Comparison of ENCODE assay signal across 12 cellular contexts in the genomic region with DNA sequence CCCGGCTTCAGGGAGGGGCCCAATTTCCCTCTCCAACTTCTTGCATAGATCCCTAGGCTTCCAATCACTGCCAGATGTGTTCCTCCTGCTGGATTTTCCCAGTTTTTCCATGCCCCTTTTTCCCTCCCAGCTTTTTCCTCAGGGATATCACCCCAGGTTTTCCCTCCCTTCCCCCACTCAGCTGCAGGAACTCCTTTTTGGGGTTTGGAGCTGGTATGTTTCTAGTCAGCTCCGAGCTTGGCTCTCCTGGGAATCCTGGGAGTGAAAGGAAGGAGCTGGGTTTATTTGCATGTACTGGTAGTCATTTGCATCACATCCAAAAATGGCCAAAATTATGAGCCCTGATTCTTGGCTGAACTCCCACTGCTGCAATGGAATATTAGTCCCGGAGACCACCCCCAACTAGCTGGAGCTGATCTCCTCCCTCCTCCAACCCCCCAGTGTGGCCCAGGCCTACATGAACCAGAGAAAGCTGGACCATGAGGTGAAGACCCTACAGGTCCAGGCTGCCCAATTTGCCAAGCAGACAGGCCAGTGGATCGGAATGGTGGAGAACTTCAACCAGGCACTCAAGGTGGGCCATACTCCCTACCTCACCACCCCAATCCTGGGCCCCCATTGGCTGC. TPM values are rescaled to one million over a fixed set of nuclear protein-coding genes. Genes with fewer than 3 reads are reported as not detected.
A peak's percentile ranks its signal among the peaks of the same experiment; 100 is the strongest.
DNase-seq lines count a peak whose midpoint lies in the region; ATAC-seq and TF ChIP-seq lines count a peak whose summit lies in the region.
"Had no signal": no experiment of that assay in that cellular context is flagged by ENCODE, and none has a peak within 500 bp of the region (broad histone marks: within the 10 kb centered on the region; RNA-seq: fewer than 3 reads in every experiment).

No MANE protein-coding gene starts in this region.

- POLR2A ChIA-PET in RWPE1 (lab: Yijun Ruan, JAX; ENCODE audit: low non-redundant PET) = no interaction called here

- peaks cover 24% of the 10 kb centered on the region for H3K4me1 Mint-ChIP-seq in activated T-helper 2 cell treated with anti-CD3 and anti-CD28 coated beads, Interferon-gamma antibody, Interleukin-2, Interleukin-4, amounts not matched to agents 10 μg/mL and 5 μg/mL and 100 μg/mL, durations not matched to agents 14 hours and 24 hours and 36 hours (ENCODE audit: low read depth)

- no peak overlapping the region for H3K27ac Mint-ChIP-seq in activated T-helper 2 cell treated with anti-CD3 and anti-CD28 coated beads, Interferon-gamma antibody, Interleukin-2, Interleukin-4, amounts not matched to agents 10 μg/mL and 5 μg/mL and 100 μg/mL, durations not matched to agents 14 hours and 24 hours and 36 hours

- H3K27ac ChIP-seq in GM23248 = 0 out of 2 replicates have a peak overlapping the region, but pooled peaks have one; percentile 90
- peak overlapping the region; percentile 99 for H3K27ac ChIP-seq in RWPE1
- H3K27ac ChIP-seq in gastrocnemius medialis = peak overlapping the region; percentile 95 to 100 (median 99)

- intact Hi-C loops in gastrocnemius medialis (cut with DNase I; ENCODE audit: low total_unique reads) = loop anchor here (5.0 to 10.0 kb wide), 2 partner anchors 504 to 546 kb away; partner anchors contain the start of genes COQ10A, NABP2 and RNF41
- intact Hi-C loops in activated T-helper 2 cell treated with anti-CD3 and anti-CD28 coated beads, Interferon-gamma antibody, Interleukin-2, Interleukin-4, amounts not matched to agents 10 μg/mL and 5 μg/mL and 100 μg/mL, durations not matched to agents 14 hours and 24 hours and 36 hours (cut with micrococcal nuclease) = no loop called here

- no peaks in the 10 kb centered on the region for H3K27me3 ChIP-seq in GM23248 (replicated peaks; ENCODE audit: insufficient read depth)
- H3K27me3 ChIP-seq in gastrocnemius medialis = no peaks in the 10 kb centered on the region

- H3K9me2 ChIP-seq in GM23248 (ENCODE audit: insufficient read depth) = no peaks in the 10 kb centered on the region

- in situ Hi-C loops in GM23248 (cut with MboI) (no loop called here), gastrocnemius medialis (cut with MboI; ENCODE audit: low sequenced_read_pairs in 4 of 4) (loop anchor here in 2 of 4 donors (5.0 to 25.0 kb wide), 2 partner anchors 41 to 1731 kb away; partner anchors contain the start of gene HOXC10 (in 1 of the 2))

- no peak for TF ChIP-seq POLR2A in gastrocnemius medialis (IDR thresholded peaks at IDR 0.05)

- H3K9me3 Mint-ChIP-seq in activated T-helper 2 cell treated with anti-CD3 and anti-CD28 coated beads, Interferon-gamma antibody, Interleukin-2, Interleukin-4, amounts not matched to agents 10 μg/mL and 5 μg/mL and 100 μg/mL, durations not matched to agents 14 hours and 24 hours and 36 hours = no peaks in the 10 kb centered on the region
- H3K9me3 Mint-ChIP-seq: activated B cell treated with CpG ODN at 0.5 μM for 24 hours, mesothelial cell of epicardium had no signal

- H3K4me3 ChIP-seq in GM23248 = peak overlapping the region; percentile 85; the same call in 1 of the 2 replicates
- H3K4me3 ChIP-seq in gastrocnemius medialis = no peak overlapping the region

- 0 out of 2 replicates have a peak, but pooled peaks cover 4% of the 10 kb centered on the region for H3K79me2 ChIP-seq in GM23248 (ENCODE audit: insufficient read depth)

- H3K36me3 ChIP-seq in GM23248 (ENCODE audit: low read depth) (peaks cover 6% of the 10 kb centered on the region; the same call in 1 of the 2 replicates), gastrocnemius medialis (no peaks in the 10 kb centered on the region)

- no peak overlapping the region for H2AFZ ChIP-seq in GM23248

- CTCF ChIA-PET in RWPE1 (lab: Yijun Ruan, JAX) = interaction anchor here (0.6 to 1.3 kb wide), 2 partner anchors 37 to 44 kb away, joined by 3 to 4 read pairs; a partner anchor contains a TSS

- H3K9me3 ChIP-seq in GM23248 (ENCODE audit: low read depth) (no peaks in the 10 kb centered on the region), gastrocnemius medialis (no peaks in the 10 kb centered on the region)

- no peak overlapping the region for H3K9ac ChIP-seq in GM23248

- H3K36me3 Mint-ChIP-seq in activated T-helper 2 cell treated with anti-CD3 and anti-CD28 coated beads, Interferon-gamma antibody, Interleukin-2, Interleukin-4, amounts not matched to agents 10 μg/mL and 5 μg/mL and 100 μg/mL, durations not matched to agents 14 hours and 24 hours and 36 hours (ENCODE audit: low read depth) = no peaks in the 10 kb centered on the region
- H3K36me3 Mint-ChIP-seq: mesothelial cell of epicardium had no signal

- H3K27me3 Mint-ChIP-seq in activated T-helper 2 cell treated with anti-CD3 and anti-CD28 coated beads, Interferon-gamma antibody, Interleukin-2, Interleukin-4, amounts not matched to agents 10 μg/mL and 5 μg/mL and 100 μg/mL, durations not matched to agents 14 hours and 24 hours and 36 hours (ENCODE audit: low read depth) = no peaks in the 10 kb centered on the region

- H4K20me1 ChIP-seq in GM23248 (ENCODE audit: insufficient read depth) = no peaks in the 10 kb centered on the region

- H3K4me2 ChIP-seq in GM23248 (ENCODE audit: unreplicated experiment) = no peak overlapping the region

- TF ChIP-seq CTCF in RWPE1 (conservative IDR thresholded peaks at IDR 0.05; ENCODE audit: low read depth) = no peak
- no peak for TF ChIP-seq CTCF in gastrocnemius medialis (IDR thresholded peaks at IDR 0.05 in 4 of 5, conservative IDR thresholded peaks at IDR 0.05 in 1 of 5)

- WGBS in GM23248 (ENCODE audit: low coverage in 1 of 2, low lambda C conversion rate in 2 of 2, missing lambda C conversion rate in 2 of 2), 2 experiments = 41% methylated on average over 4 of the region's 4 CpGs

- H3F3A ChIP-seq in GM23248 (ENCODE audit: insufficient read depth) = peaks cover 77% of the 10 kb centered on the region

- DNase-seq in GM23248 (no peak), RWPE1 (ENCODE audit: low spot score) (no peak), fibroblast of peridontal ligament (ENCODE audit: extremely low read depth) (peak; percentile 82), gastrocnemius medialis (no peak), cerebellar cortex (ENCODE audit: low spot score) (no peak), NCI-H1694 (lab: John Stamatoyannopoulos, UW) (no peak)
- DNase-seq in stimulated activated naive CD8-positive, alpha-beta T cell treated with anti-CD3 and anti-CD28 coated beads, Interleukin-15, Interleukin-2, amounts not matched to agents 100 U/mL and 50 U/mL, for 24 hours = no peak
- DNase-seq in activated T-helper 2 cell treated with anti-CD3 and anti-CD28 coated beads, Interferon-gamma antibody, Interleukin-2, Interleukin-4, amounts not matched to agents 10 μg/mL and 5 μg/mL and 100 μg/mL, durations not matched to agents 14 hours and 24 hours and 36 hours (ENCODE audit: low spot score) = no peak
- DNase-seq: activated B cell treated with CpG ODN at 0.5 μM for 24 hours; DMS79; stimulated activated CD4-positive, alpha-beta T cell treated with anti-CD3 and anti-CD28 coated beads, Interleukin-2, amount 100 ng/mL, for 48 hours had no signal

- ATAC-seq in gastrocnemius medialis = no peak
- no peak for ATAC-seq in stimulated activated naive CD8-positive, alpha-beta T cell treated with anti-CD3 and anti-CD28 coated beads, Interleukin-15, Interleukin-2, amounts not matched to agents 100 U/mL and 50 U/mL, for 24 hours

- H3K4me1 ChIP-seq in GM23248 (ENCODE audit: insufficient read depth) (peaks cover 55% of the 10 kb centered on the region), gastrocnemius medialis (peaks cover 65 to 75% of the 10 kb centered on the region in 2 donors)

- no peak overlapping the region for H3K4me3 Mint-ChIP-seq in activated T-helper 2 cell treated with anti-CD3 and anti-CD28 coated beads, Interferon-gamma antibody, Interleukin-2, Interleukin-4, amounts not matched to agents 10 μg/mL and 5 μg/mL and 100 μg/mL, durations not matched to agents 14 hours and 24 hours and 36 hours (ENCODE audit: low read depth)

RNA-seq across cellular contexts. Expression of gene RDH5, which starts 1.4 kb away (rescaled TPM):
- 15.4 and 27.2 TPM in 2 replicates for total RNA-seq in GM23248 (2014; rRNA removed; shearing (Covaris generic))
- polyA plus RNA-seq in GM23248 (2016; fragmentation: Nextera tagmentation; extraction: Ambion mirVana) = 15.6 and 17.6 TPM in 2 replicates
- 10 to 100 TPM in 1 of 4 donors, 1 to 10 TPM in 3; 3.8 to 10.3 (median 7.5) TPM for total RNA-seq in gastrocnemius medialis
- 6.5 and 8.1 TPM in 2 replicates for total RNA-seq in activated T-helper 2 cell treated with anti-CD3 and anti-CD28 coated beads, Interferon-gamma antibody, Interleukin-2, Interleukin-4, amounts not matched to agents 10 μg/mL and 5 μg/mL and 100 μg/mL, durations not matched to agents 14 hours and 24 hours and 36 hours

RNA-seq across cellular contexts. Expression of gene BLOC1S1, which starts 2.9 kb away (rescaled TPM):
- total RNA-seq in GM23248 (2014; rRNA removed; shearing (Covaris generic)) = 47.6 and 110 TPM in 2 replicates
- 193 and 197 TPM in 2 replicates for polyA plus RNA-seq in GM23248 (2016; fragmentation: Nextera tagmentation; extraction: Ambion mirVana)
- 100 to 1,000 TPM; 255 to 434 (median 300) TPM for total RNA-seq in gastrocnemius medialis
- 72.3 and 73.9 TPM in 2 replicates for total RNA-seq in activated T-helper 2 cell treated with anti-CD3 and anti-CD28 coated beads, Interferon-gamma antibody, Interleukin-2, Interleukin-4, amounts not matched to agents 10 μg/mL and 5 μg/mL and 100 μg/mL, durations not matched to agents 14 hours and 24 hours and 36 hours

RNA-seq across cellular contexts. Expression of gene CD63, which starts 10.0 kb away (rescaled TPM):
- total RNA-seq in GM23248 (2014; rRNA removed; shearing (Covaris generic)) = 1,521 and 1,535 TPM in 2 replicates
- 3,562 and 3,671 TPM in 2 replicates for polyA plus RNA-seq in GM23248 (2016; fragmentation: Nextera tagmentation; extraction: Ambion mirVana)
- 1,000 to 10,000 TPM in 1 of 4 donors, 100 to 1,000 TPM in 3; 423 to 1,107 (median 634) TPM for total RNA-seq in gastrocnemius medialis
- total RNA-seq in activated T-helper 2 cell treated with anti-CD3 and anti-CD28 coated beads, Interferon-gamma antibody, Interleukin-2, Interleukin-4, amounts not matched to agents 10 μg/mL and 5 μg/mL and 100 μg/mL, durations not matched to agents 14 hours and 24 hours and 36 hours = 230 and 236 TPM in 2 replicates

RNA-seq across cellular contexts. Expression of gene ITGA7, which starts 11.1 kb away (rescaled TPM):
- total RNA-seq in GM23248 (2014; rRNA removed; shearing (Covaris generic)) = 6.6 and 7.2 TPM in 2 replicates
- 2.0 and 2.1 TPM in 2 replicates for polyA plus RNA-seq in GM23248 (2016; fragmentation: Nextera tagmentation; extraction: Ambion mirVana)
- total RNA-seq in gastrocnemius medialis = 100 to 1,000 TPM in 2 of 4 donors, 10 to 100 TPM in 2; 69.7 to 206 (median 92.0) TPM
- total RNA-seq in activated T-helper 2 cell treated with anti-CD3 and anti-CD28 coated beads, Interferon-gamma antibody, Interleukin-2, Interleukin-4, amounts not matched to agents 10 μg/mL and 5 μg/mL and 100 μg/mL, durations not matched to agents 14 hours and 24 hours and 36 hours = 0.94 and 1.9 TPM in 2 replicates

RNA-seq across cellular contexts. Expression of gene GDF11, which starts 24.2 kb away (rescaled TPM):
- 2.1 and 9.9 TPM in 2 replicates for total RNA-seq in GM23248 (2014; rRNA removed; shearing (Covaris generic))
- 0.56 and 0.67 TPM in 2 replicates for polyA plus RNA-seq in GM23248 (2016; fragmentation: Nextera tagmentation; extraction: Ambion mirVana)
- total RNA-seq in gastrocnemius medialis = 1 to 10 TPM in 2 of 4 donors, under 1 TPM in 2; 0.17 to 4.4 (median 1.1) TPM
- 15.3 and 15.4 TPM in 2 replicates for total RNA-seq in activated T-helper 2 cell treated with anti-CD3 and anti-CD28 coated beads, Interferon-gamma antibody, Interleukin-2, Interleukin-4, amounts not matched to agents 10 μg/mL and 5 μg/mL and 100 μg/mL, durations not matched to agents 14 hours and 24 hours and 36 hours
